Comparison of ENCODE assay signal across 32 cellular contexts in the genomic region with DNA sequence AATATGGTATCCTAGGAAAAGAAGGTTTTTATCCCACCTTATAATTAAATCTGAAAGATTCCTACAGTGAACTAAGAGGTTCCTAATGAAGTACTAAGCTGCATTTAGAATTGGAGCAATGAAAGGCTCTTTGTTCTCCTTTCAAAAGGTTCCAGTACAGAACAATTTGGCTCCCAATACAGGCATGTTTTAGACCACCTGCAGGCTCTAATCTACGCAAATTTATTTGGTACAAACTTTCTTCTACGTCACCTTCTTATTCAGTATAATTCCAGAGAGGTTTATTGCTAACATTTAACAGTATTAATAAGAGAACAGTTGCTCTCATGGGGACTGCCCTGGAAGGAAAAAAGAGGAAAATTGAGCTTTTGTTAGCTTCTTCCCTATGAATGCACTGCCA. TPM values are rescaled to one million over a fixed set of nuclear protein-coding genes. Genes with fewer than 3 reads are reported as not detected.
"Had no signal": no experiment of that assay in that cellular context is flagged by ENCODE, and none has a peak within 500 bp of the region (broad histone marks: within the 10 kb centered on the region; RNA-seq: fewer than 3 reads in every experiment).

No MANE protein-coding gene starts in this region.

- H3K9me3 ChIP-seq: adrenal gland, neutrophil, thoracic aorta had no signal

- H3K4me3 ChIP-seq: adrenal gland, heart left ventricle, psoas muscle, thoracic aorta had no signal

- ATAC-seq: esophagus mucosa; heart left ventricle; left colon; natural killer cell; psoas muscle; right cardiac atrium; stimulated activated naive CD8-positive, alpha-beta T cell treated with anti-CD3 and anti-CD28 coated beads, Interleukin-15, Interleukin-2, amounts not matched to agents 100 U/mL and 50 U/mL, for 24 hours had no signal

- H3K4me1 ChIP-seq: adrenal gland, psoas muscle had no signal

- H3K27me3 ChIP-seq: adrenal gland, heart left ventricle, neutrophil had no signal

- H3K4me1 Mint-ChIP-seq: activated naive CD8-positive, alpha-beta T cell treated with anti-CD3 and anti-CD28 coated beads for 36 hours; central memory CD8-positive, alpha-beta T cell; endodermal cell; immature natural killer cell; memory B cell; natural killer cell had no signal

- H3K27ac Mint-ChIP-seq: activated naive CD4-positive, alpha-beta T cell treated with anti-CD3 and anti-CD28 coated beads for 36 hours; activated naive CD8-positive, alpha-beta T cell treated with anti-CD3 and anti-CD28 coated beads for 36 hours; dendritic cell treated with granulocyte-macrophage colony-stimulating factor and Interleukin-4, amounts not matched to agents 40 ng/mL and 50 ng/mL, for 4 days; endodermal cell; immature natural killer cell; memory B cell; natural killer cell had no signal

- H3K36me3 ChIP-seq: adrenal gland, neutrophil had no signal

- H3K27ac ChIP-seq: adrenal gland, heart left ventricle, neutrophil, psoas muscle, thoracic aorta, VCaP had no signal

- H3K4me3 Mint-ChIP-seq: activated naive CD4-positive, alpha-beta T cell treated with anti-CD3 and anti-CD28 coated beads for 36 hours; activated naive CD8-positive, alpha-beta T cell treated with anti-CD3 and anti-CD28 coated beads for 36 hours; central memory CD8-positive, alpha-beta T cell; dendritic cell treated with granulocyte-macrophage colony-stimulating factor and Interleukin-4, amounts not matched to agents 40 ng/mL and 50 ng/mL, for 4 days; endodermal cell; immature natural killer cell; memory B cell; natural killer cell had no signal

- H3K36me3 Mint-ChIP-seq: activated naive CD8-positive, alpha-beta T cell treated with anti-CD3 and anti-CD28 coated beads for 36 hours; immature natural killer cell; memory B cell; natural killer cell had no signal

- DNase-seq: activated CD4-positive, alpha-beta T cell treated with anti-CD3 and anti-CD28 coated beads for 4 hours; activated CD4-positive, alpha-beta T cell treated with anti-CD3 and anti-CD28 coated beads, Interleukin-2, amount 50 U/mL, for 4 hours; activated effector memory CD4-positive, alpha-beta T cell treated with Interleukin-2 at 50 U/mL for 16 hours; activated naive CD4-positive, alpha-beta T cell treated with anti-CD3 and anti-CD28 coated beads for 36 hours; activated naive CD8-positive, alpha-beta T cell treated with anti-CD3 and anti-CD28 coated beads for 36 hours; adrenal gland; aorta; endodermal cell; foreskin fibroblast; heart left ventricle; immature natural killer cell; kidney; left colon; natural killer cell; psoas muscle; right cardiac atrium; stimulated activated CD4-positive, alpha-beta T cell treated with anti-CD3 and anti-CD28 coated beads, Interleukin-2, amount 100 ng/mL, for 48 hours; stimulated activated naive CD8-positive, alpha-beta T cell treated with anti-CD3 and anti-CD28 coated beads, Interleukin-15, Interleukin-2, amounts not matched to agents 100 U/mL and 50 U/mL, for 24 hours; T-helper 9 cell; trophoblast cell had no signal

- H3K27me3 Mint-ChIP-seq: activated naive CD8-positive, alpha-beta T cell treated with anti-CD3 and anti-CD28 coated beads for 36 hours; central memory CD8-positive, alpha-beta T cell; dendritic cell treated with granulocyte-macrophage colony-stimulating factor and Interleukin-4, amounts not matched to agents 40 ng/mL and 50 ng/mL, for 4 days; memory B cell had no signal

- FAIRE-seq: TTC549, urothelium cell line had no signal

RNA-seq across cellular contexts. Expression of gene SLCO1C1, which starts 37.6 kb away (rescaled TPM):
- total RNA-seq: activated naive CD4-positive, alpha-beta T cell treated with anti-CD3 and anti-CD28 coated beads for 36 hours; activated naive CD8-positive, alpha-beta T cell treated with anti-CD3 and anti-CD28 coated beads for 36 hours; lower leg skin; natural killer cell; psoas muscle; skeletal muscle tissue; T-helper 1 cell treated with Interleukin-12 subunit alpha and Interleukin-12 subunit beta and Interleukin-4 antibody, amounts not matched to agents 30 ng/mL and 1 ng/mL, for 36 hours had no signal
- polyA plus RNA-seq: immature natural killer cell had no signal
